In the genomic region with DNA sequence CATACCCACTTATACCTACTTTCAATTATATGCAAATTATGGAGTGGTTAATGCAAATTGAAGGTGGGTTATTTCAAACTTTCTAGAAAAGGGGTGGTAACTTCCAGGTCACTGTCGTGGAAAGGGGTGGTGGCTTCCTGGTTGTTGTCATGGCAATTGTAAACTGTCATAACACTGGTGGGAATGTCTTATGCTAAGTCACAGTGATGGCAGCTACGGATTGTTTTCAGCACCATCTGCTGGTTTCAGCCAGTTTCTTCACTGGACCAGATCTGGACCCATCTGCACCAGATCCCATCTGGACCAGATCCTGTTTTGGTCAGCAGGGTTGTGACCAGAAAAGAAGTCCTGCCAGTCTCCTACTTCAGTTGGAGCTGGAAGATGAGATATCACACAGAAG, we compare ENCODE assay signal across 19 cellular contexts.
"Had no signal": no experiment of that assay in that cellular context is flagged by ENCODE, and none has a peak within 500 bp of the region (broad histone marks: within the 10 kb centered on the region; RNA-seq: fewer than 3 reads in every experiment).

No MANE protein-coding gene starts in this region.

- H3K36me3 ChIP-seq: colonic mucosa, lower lobe of right lung, neural progenitor cell, right lobe of liver, spleen, upper lobe of left lung had no signal

- H3K9me3 ChIP-seq: body of pancreas, colonic mucosa, lower lobe of right lung, psoas muscle, right lobe of liver, spleen, testis, upper lobe of left lung had no signal

- H3K4me3 ChIP-seq: body of pancreas, colonic mucosa, lower lobe of right lung, neural progenitor cell, psoas muscle, right lobe of liver, spleen, testis, upper lobe of left lung had no signal

- H3K27me3 ChIP-seq: body of pancreas, colonic mucosa, neural progenitor cell, right lobe of liver, spleen, testis, upper lobe of left lung had no signal

- H3K27ac ChIP-seq: body of pancreas, colonic mucosa, lower lobe of right lung, neural progenitor cell, psoas muscle, right lobe of liver, spleen, testis, upper lobe of left lung had no signal

- DNase-seq: activated B cell treated with CpG ODN at 0.5 μM for 24 hours; activated CD4-positive, alpha-beta T cell treated with anti-CD3 and anti-CD28 coated beads for 48 hours; activated CD8-positive, alpha-beta memory T cell treated with anti-CD3 and anti-CD28 coated beads, Interleukin-2, amount 50 U/mL, for 4 hours; activated CD8-positive, alpha-beta T cell treated with anti-CD3 and anti-CD28 coated beads, Interleukin-2, amount 10 ng/mL, durations not matched to agents 7 days and 5 days; activated gamma-delta T cell treated with Interleukin-2 at 50 U/mL for 16 hours; amniotic stem cell; body of pancreas; caudate nucleus; colonic mucosa; left cardiac atrium; lower lobe of right lung; psoas muscle; right lobe of liver; spleen; stimulated activated naive CD8-positive, alpha-beta T cell treated with anti-CD3 and anti-CD28 coated beads, Interleukin-15, amount 100 ng/mL, for 72 hours; testis; upper lobe of left lung had no signal

- H3K4me1 ChIP-seq: body of pancreas, colonic mucosa, lower lobe of right lung, psoas muscle, right lobe of liver, spleen, testis, upper lobe of left lung had no signal

- ATAC-seq: activated CD8-positive, alpha-beta T cell treated with anti-CD3 and anti-CD28 coated beads, Interleukin-2, amount 10 ng/mL, durations not matched to agents 7 days and 5 days; body of pancreas; esophagus mucosa; lower lobe of right lung; psoas muscle; stimulated activated naive CD8-positive, alpha-beta T cell treated with anti-CD3 and anti-CD28 coated beads, Interleukin-15, amount 100 ng/mL, for 72 hours had no signal
